8 cellular contexts compared by ENCODE assay signal in genomic region chr15:28975766-28976179, GRCh38.
DNase-seq lines count a peak whose midpoint lies in the region; ATAC-seq and TF ChIP-seq lines count a peak whose summit lies in the region.

No MANE protein-coding gene starts in this region.

- H3K27me3 Mint-ChIP-seq in activated naive CD4-positive, alpha-beta T cell treated with anti-CD3 and anti-CD28 coated beads, Interleukin-2, amount 10 ng/mL, durations not matched to agents 7 days and 5 days = no peaks in the 10 kb centered on the region
- H3K27me3 Mint-ChIP-seq in immature natural killer cell (ENCODE audit: low read depth in 3 of 3) = peaks cover 0 to 3% (median 3%) of the 10 kb centered on the region in 3 donors

- peaks cover 14% of the 10 kb centered on the region for H3K4me1 Mint-ChIP-seq in activated naive CD4-positive, alpha-beta T cell treated with anti-CD3 and anti-CD28 coated beads, Interleukin-2, amount 10 ng/mL, durations not matched to agents 7 days and 5 days
- H3K4me1 Mint-ChIP-seq in immature natural killer cell = peaks cover 58 to 64% of the 10 kb centered on the region in 2 donors

- no peaks in the 10 kb centered on the region for H4K20me1 ChIP-seq in Karpas-422 (ENCODE audit: insufficient read depth, low read depth, low read length)

- peak; percentile 57 for DNase-seq in G401 (ENCODE audit: low spot score)
- DNase-seq in Karpas-422 = peak; percentile 84
- peak; percentile 81 for DNase-seq in activated naive CD4-positive, alpha-beta T cell treated with anti-CD3 and anti-CD28 coated beads, Interleukin-2, amount 10 ng/mL, durations not matched to agents 7 days and 5 days
- DNase-seq in immature natural killer cell = peak; percentile 72 to 74 (median 73)
- DNase-seq in stimulated activated CD4-positive, alpha-beta T cell treated with anti-CD3 and anti-CD28 coated beads, TNF-alpha, amount 100 ng/mL, for 4 hours (ENCODE audit: low read depth in 3 of 3) = peak; percentile 23 to 58 (median 24)

- no peak overlapping the region for H3K4me3 ChIP-seq in Karpas-422 (ENCODE audit: low read length)

- H3K9ac ChIP-seq in Karpas-422 (ENCODE audit: low read length) = no peak overlapping the region

- CTCF ChIA-PET in activated naive CD4-positive, alpha-beta T cell treated with anti-CD3 and anti-CD28 coated beads, Interleukin-2, amount 10 ng/mL, durations not matched to agents 7 days and 5 days (lab: Charles Lee) = interaction anchor here (0.8 to 2.7 kb wide), 9 partner anchors 20 to 186 kb away, joined by 3 to 14 read pairs (median 3); no protein-coding TSS in a partner anchor

- ATAC-seq in SK-N-SH treated with all-trans-retinoic acid at 6 μM for 48 hours = peak; percentile 58
- no peak for ATAC-seq in HG02623 (IDR thresholded peaks at IDR 0.05; ENCODE audit: unreplicated experiment)
- no peak for ATAC-seq in HG02610 (IDR thresholded peaks at IDR 0.05; ENCODE audit: unreplicated experiment)

- no peaks in the 10 kb centered on the region for H3K36me3 Mint-ChIP-seq in activated naive CD4-positive, alpha-beta T cell treated with anti-CD3 and anti-CD28 coated beads, Interleukin-2, amount 10 ng/mL, durations not matched to agents 7 days and 5 days
- peaks cover 0 to 9% (median 3%) of the 10 kb centered on the region in 3 donors for H3K36me3 Mint-ChIP-seq in immature natural killer cell

- H3K4me3 Mint-ChIP-seq in activated naive CD4-positive, alpha-beta T cell treated with anti-CD3 and anti-CD28 coated beads, Interleukin-2, amount 10 ng/mL, durations not matched to agents 7 days and 5 days = no peak overlapping the region
- peak overlapping the region in 4 of 5 donors; percentile 13 to 63 (median 40) for H3K4me3 Mint-ChIP-seq in immature natural killer cell

- H3K4me1 ChIP-seq in Karpas-422 (ENCODE audit: low read length) = no peaks in the 10 kb centered on the region

- in situ Hi-C loops in G401 (cut with HindIII; ENCODE audit: low sequenced_read_pairs) = no loop called here

- no peaks in the 10 kb centered on the region for H3K79me2 ChIP-seq in Karpas-422 (ENCODE audit: low read length)

- H3K36me3 ChIP-seq in Karpas-422 (ENCODE audit: insufficient read depth, low read length) = no peaks in the 10 kb centered on the region

- no peak overlapping the region for H3K4me2 ChIP-seq in Karpas-422 (ENCODE audit: low read depth, low read length, poor library complexity, severe bottlenecking)

- H3K9me3 Mint-ChIP-seq in activated naive CD4-positive, alpha-beta T cell treated with anti-CD3 and anti-CD28 coated beads, Interleukin-2, amount 10 ng/mL, durations not matched to agents 7 days and 5 days = no peaks in the 10 kb centered on the region
- H3K9me3 Mint-ChIP-seq in immature natural killer cell = no peaks in the 10 kb centered on the region

- H2AFZ ChIP-seq in Karpas-422 (ENCODE audit: low read length) = no peak overlapping the region

- no peak overlapping the region for H3K27ac ChIP-seq in Karpas-422 (ENCODE audit: low read length)

- no peaks in the 10 kb centered on the region for H3K9me3 ChIP-seq in Karpas-422 (ENCODE audit: low read length)

- H3K9me2 ChIP-seq in Karpas-422 (replicated peaks; ENCODE audit: insufficient read depth, low read length) = no peaks in the 10 kb centered on the region

- H3K27me3 ChIP-seq in Karpas-422 (ENCODE audit: low read length) = no peaks in the 10 kb centered on the region

- H3K27ac Mint-ChIP-seq in activated naive CD4-positive, alpha-beta T cell treated with anti-CD3 and anti-CD28 coated beads, Interleukin-2, amount 10 ng/mL, durations not matched to agents 7 days and 5 days = no peak overlapping the region
- H3K27ac Mint-ChIP-seq in immature natural killer cell = peak overlapping the region; percentile 53 to 95 (median 88)

TF ChIP-seq in SK-N-SH treated with all-trans-retinoic acid at 6 μM for 48 hours, 23 proteins besides CTCF, POLR2A, EP300 and RAD21 (continues in another document):
- TF ChIP-seq BACH2 (CRISPR knock-in tag; IDR thresholded peaks at IDR 0.05; ENCODE audit: borderline replicate concordance) (no peak), SNAI2 (CRISPR knock-in tag; IDR thresholded peaks at IDR 0.05) (no peak), ZC3H10 (CRISPR knock-in tag; IDR thresholded peaks at IDR 0.05) (no peak), CSRNP3 (CRISPR knock-in tag; IDR thresholded peaks at IDR 0.05) (no peak), ZNF565 (CRISPR knock-in tag; conservative IDR thresholded peaks at IDR 0.05; ENCODE audit: low read depth) (no peak), ESRRG (CRISPR knock-in tag; IDR thresholded peaks at IDR 0.05) (no peak), ZNF70 (CRISPR knock-in tag; IDR thresholded peaks at IDR 0.05) (no peak), ZFP3 (CRISPR knock-in tag; IDR thresholded peaks at IDR 0.05) (no peak), RARB (CRISPR knock-in tag; IDR thresholded peaks at IDR 0.05) (no peak), CSDC2 (CRISPR knock-in tag; IDR thresholded peaks at IDR 0.05) (no peak), ZFP30 (CRISPR knock-in tag; IDR thresholded peaks at IDR 0.05) (no peak), ZNF8 (CRISPR knock-in tag; IDR thresholded peaks at IDR 0.05) (no peak), GLIS3 (CRISPR knock-in tag; IDR thresholded peaks at IDR 0.05) (no peak), TCF4 (CRISPR knock-in tag; IDR thresholded peaks at IDR 0.05; ENCODE audit: borderline replicate concordance) (no peak), TOX (CRISPR knock-in tag; IDR thresholded peaks at IDR 0.05; ENCODE audit: borderline replicate concordance) (no peak), ARNTL (CRISPR knock-in tag; IDR thresholded peaks at IDR 0.05; ENCODE audit: borderline replicate concordance, low read depth) (no peak)
- TF ChIP-seq, protein P1, sequence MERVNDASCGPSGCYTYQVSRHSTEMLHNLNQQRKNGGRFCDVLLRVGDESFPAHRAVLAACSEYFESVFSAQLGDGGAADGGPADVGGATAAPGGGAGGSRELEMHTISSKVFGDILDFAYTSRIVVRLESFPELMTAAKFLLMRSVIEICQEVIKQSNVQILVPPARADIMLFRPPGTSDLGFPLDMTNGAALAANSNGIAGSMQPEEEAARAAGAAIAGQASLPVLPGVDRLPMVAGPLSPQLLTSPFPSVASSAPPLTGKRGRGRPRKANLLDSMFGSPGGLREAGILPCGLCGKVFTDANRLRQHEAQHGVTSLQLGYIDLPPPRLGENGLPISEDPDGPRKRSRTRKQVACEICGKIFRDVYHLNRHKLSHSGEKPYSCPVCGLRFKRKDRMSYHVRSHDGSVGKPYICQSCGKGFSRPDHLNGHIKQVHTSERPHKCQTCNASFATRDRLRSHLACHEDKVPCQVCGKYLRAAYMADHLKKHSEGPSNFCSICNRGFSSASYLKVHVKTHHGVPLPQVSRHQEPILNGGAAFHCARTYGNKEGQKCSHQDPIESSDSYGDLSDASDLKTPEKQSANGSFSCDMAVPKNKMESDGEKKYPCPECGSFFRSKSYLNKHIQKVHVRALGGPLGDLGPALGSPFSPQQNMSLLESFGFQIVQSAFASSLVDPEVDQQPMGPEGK (CRISPR knock-in tag; IDR thresholded peaks at IDR 0.05; ENCODE audit: borderline replicate concordance) = no peak
- TF ChIP-seq, protein P2, sequence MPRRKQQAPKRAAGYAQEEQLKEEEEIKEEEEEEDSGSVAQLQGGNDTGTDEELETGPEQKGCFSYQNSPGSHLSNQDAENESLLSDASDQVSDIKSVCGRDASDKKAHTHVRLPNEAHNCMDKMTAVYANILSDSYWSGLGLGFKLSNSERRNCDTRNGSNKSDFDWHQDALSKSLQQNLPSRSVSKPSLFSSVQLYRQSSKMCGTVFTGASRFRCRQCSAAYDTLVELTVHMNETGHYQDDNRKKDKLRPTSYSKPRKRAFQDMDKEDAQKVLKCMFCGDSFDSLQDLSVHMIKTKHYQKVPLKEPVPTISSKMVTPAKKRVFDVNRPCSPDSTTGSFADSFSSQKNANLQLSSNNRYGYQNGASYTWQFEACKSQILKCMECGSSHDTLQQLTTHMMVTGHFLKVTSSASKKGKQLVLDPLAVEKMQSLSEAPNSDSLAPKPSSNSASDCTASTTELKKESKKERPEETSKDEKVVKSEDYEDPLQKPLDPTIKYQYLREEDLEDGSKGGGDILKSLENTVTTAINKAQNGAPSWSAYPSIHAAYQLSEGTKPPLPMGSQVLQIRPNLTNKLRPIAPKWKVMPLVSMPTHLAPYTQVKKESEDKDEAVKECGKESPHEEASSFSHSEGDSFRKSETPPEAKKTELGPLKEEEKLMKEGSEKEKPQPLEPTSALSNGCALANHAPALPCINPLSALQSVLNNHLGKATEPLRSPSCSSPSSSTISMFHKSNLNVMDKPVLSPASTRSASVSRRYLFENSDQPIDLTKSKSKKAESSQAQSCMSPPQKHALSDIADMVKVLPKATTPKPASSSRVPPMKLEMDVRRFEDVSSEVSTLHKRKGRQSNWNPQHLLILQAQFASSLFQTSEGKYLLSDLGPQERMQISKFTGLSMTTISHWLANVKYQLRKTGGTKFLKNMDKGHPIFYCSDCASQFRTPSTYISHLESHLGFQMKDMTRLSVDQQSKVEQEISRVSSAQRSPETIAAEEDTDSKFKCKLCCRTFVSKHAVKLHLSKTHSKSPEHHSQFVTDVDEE (CRISPR knock-in tag; IDR thresholded peaks at IDR 0.05) = no peak
- TF ChIP-seq, protein P3, sequence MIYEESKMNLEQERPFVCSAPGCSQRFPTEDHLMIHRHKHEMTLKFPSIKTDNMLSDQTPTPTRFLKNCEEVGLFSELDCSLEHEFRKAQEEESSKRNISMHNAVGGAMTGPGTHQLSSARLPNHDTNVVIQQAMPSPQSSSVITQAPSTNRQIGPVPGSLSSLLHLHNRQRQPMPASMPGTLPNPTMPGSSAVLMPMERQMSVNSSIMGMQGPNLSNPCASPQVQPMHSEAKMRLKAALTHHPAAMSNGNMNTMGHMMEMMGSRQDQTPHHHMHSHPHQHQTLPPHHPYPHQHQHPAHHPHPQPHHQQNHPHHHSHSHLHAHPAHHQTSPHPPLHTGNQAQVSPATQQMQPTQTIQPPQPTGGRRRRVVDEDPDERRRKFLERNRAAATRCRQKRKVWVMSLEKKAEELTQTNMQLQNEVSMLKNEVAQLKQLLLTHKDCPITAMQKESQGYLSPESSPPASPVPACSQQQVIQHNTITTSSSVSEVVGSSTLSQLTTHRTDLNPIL (CRISPR knock-in tag; IDR thresholded peaks at IDR 0.05; ENCODE audit: low read depth) = no peak

Comparison
In these comparisons a context has a peak if more than half of its experiments do, and no peak if none do; other contexts are left out.
1. DNase-seq: peak in every context shown above with its lines; median percentile 84 in Karpas-422; 81 in activated naive CD4-positive, alpha-beta T cell treated with anti-CD3 and anti-CD28 coated beads, Interleukin-2, amount 10 ng/mL, durations not matched to agents 7 days and 5 days; 73 in immature natural killer cell; 57 in G401; 24 in stimulated activated CD4-positive, alpha-beta T cell treated with anti-CD3 and anti-CD28 coated beads, TNF-alpha, amount 100 ng/mL, for 4 hours.